In genomic region chr3:172566785-172567184, GRCh38 we compare ENCODE assay signal across 5 cellular contexts. TPM values are rescaled to one million over a fixed set of nuclear protein-coding genes. Genes with fewer than 3 reads are reported as not detected.
"Had no signal": no experiment of that assay in that cellular context is flagged by ENCODE, and none has a peak within 500 bp of the region (broad histone marks: within the 10 kb centered on the region; RNA-seq: fewer than 3 reads in every experiment).

No MANE protein-coding gene starts in this region.

RNA-seq across cellular contexts. Expression of gene TNFSF10, which starts 43.6 kb away (rescaled TPM):
- total RNA-seq: GM23248, GM23338, H1, H7, H9 had no signal
- polyA plus RNA-seq: GM23248 had no signal
